Comparison of ENCODE assay signal across 8 cellular contexts in the genomic region with DNA sequence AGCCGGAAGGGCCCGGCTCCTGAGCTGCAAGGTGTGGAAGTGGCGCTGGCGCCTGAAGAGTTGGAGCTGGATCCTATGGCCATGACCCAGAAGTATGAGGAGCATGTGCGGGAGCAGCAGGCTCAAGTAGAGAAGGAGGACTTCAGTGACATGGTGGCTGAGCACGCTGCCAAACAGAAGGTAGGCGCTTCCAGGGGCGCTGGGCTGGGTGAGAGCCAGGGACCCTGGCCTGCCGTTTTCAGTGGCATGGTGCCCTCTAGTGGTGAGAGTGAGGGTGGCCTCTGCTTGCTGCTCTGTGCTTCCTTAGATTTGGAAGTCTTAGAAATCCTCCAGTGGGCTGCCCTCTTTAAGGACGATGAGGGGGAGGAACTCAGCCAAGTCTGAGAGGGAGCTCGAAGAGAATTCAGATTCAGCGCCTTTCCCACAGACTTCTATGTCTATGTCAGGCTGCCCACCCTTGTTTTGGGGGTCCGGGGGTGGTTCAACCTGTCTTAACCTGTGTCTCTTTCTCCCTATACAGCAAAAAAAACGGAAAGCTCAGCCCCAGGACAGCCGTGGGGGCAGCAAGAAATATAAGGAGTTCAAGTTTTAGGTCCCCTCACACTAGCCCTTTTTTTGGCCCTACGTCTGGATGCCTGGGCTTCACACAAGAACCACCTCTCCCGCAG. TPM values are rescaled to one million over a fixed set of nuclear protein-coding genes. Genes with fewer than 3 reads are reported as not detected.
DNase-seq lines count a peak whose midpoint lies in the region; ATAC-seq and TF ChIP-seq lines count a peak whose summit lies in the region.

No MANE protein-coding gene starts in this region.

- H3K4me2 ChIP-seq in PC-3 (ENCODE audit: low read length) = no peak overlapping the region

- H3K27ac Mint-ChIP-seq in activated T-cell treated with anti-CD3 and anti-CD28 coated beads, Interleukin-2, amount 50 U/mL, for 72 hours = peak overlapping the region; percentile 93
- H3K27ac Mint-ChIP-seq in natural killer cell treated with Interleukin-12 subunit alpha and Interleukin-12 subunit beta and Interleukin-15 and Interleukin-18, amount 100 ng/mL, for 72 hours = peak overlapping the region; percentile 92 to 94

- no peaks in the 10 kb centered on the region for H3K27me3 Mint-ChIP-seq in activated T-cell treated with anti-CD3 and anti-CD28 coated beads, Interleukin-2, amount 50 U/mL, for 72 hours (ENCODE audit: low read depth)
- H3K27me3 Mint-ChIP-seq in natural killer cell treated with Interleukin-12 subunit alpha and Interleukin-12 subunit beta and Interleukin-15 and Interleukin-18, amount 100 ng/mL, for 72 hours = no peaks in the 10 kb centered on the region

- peaks cover 0 to 3% of the 10 kb centered on the region in 2 donors for H3K9me3 Mint-ChIP-seq in activated T-cell treated with anti-CD3 and anti-CD28 coated beads, Interleukin-2, amount 50 U/mL, for 72 hours
- H3K9me3 Mint-ChIP-seq in natural killer cell treated with Interleukin-12 subunit alpha and Interleukin-12 subunit beta and Interleukin-15 and Interleukin-18, amount 100 ng/mL, for 72 hours = no peaks in the 10 kb centered on the region

- H3K4me3 ChIP-seq in PC-3 (ENCODE audit: low read length) (no peak overlapping the region), esophagus squamous epithelium (no peak overlapping the region), stomach (peak overlapping the region in 1 of 4 donors; percentile 96)

- H2AFZ ChIP-seq in PC-3 (ENCODE audit: low read length) = no peak overlapping the region

- H3K9me2 ChIP-seq in PC-3 (replicated peaks; ENCODE audit: low read length) = no peaks in the 10 kb centered on the region

- no peaks in the 10 kb centered on the region for H3K9me3 ChIP-seq in PC-3 (ENCODE audit: low read length)
- H3K9me3 ChIP-seq in esophagus squamous epithelium = no peaks in the 10 kb centered on the region
- H3K9me3 ChIP-seq in stomach = no peaks in the 10 kb centered on the region

- peak; percentile 80 for DNase-seq in CD1c-positive myeloid dendritic cell (ENCODE audit: extremely low spot score)
- DNase-seq in HPDE6-E6E7 (ENCODE audit: extremely low spot score) = peak; percentile 56
- DNase-seq in PC-3 = peak; percentile 80
- DNase-seq in activated T-cell treated with anti-CD3 and anti-CD28 coated beads, Interleukin-2, amount 50 U/mL, for 72 hours = peak; percentile 77 to 81
- DNase-seq in esophagus squamous epithelium (lab: John Stamatoyannopoulos, UW) = no peak
- no peak for DNase-seq in natural killer cell treated with Interleukin-12 subunit alpha and Interleukin-12 subunit beta and Interleukin-15 and Interleukin-18, amount 100 ng/mL, for 72 hours (ENCODE audit: low spot score)
- peak; percentile 73 for DNase-seq in stomach

- BruUV-seq in PC-3 (replicated peaks; lab: Mats Ljungman, UMichigan) = TSS peak; percentile 8

- peak overlapping the region; percentile 61 to 88 for H3K4me3 Mint-ChIP-seq in activated T-cell treated with anti-CD3 and anti-CD28 coated beads, Interleukin-2, amount 50 U/mL, for 72 hours
- peak overlapping the region; percentile 88 for H3K4me3 Mint-ChIP-seq in natural killer cell treated with Interleukin-12 subunit alpha and Interleukin-12 subunit beta and Interleukin-15 and Interleukin-18, amount 100 ng/mL, for 72 hours

- H3K79me2 ChIP-seq in PC-3 (ENCODE audit: low read length) = peaks cover 38% of the 10 kb centered on the region

- no peaks in the 10 kb centered on the region for H4K20me1 ChIP-seq in PC-3 (ENCODE audit: low read length)

- H3K36me3 Mint-ChIP-seq in activated T-cell treated with anti-CD3 and anti-CD28 coated beads, Interleukin-2, amount 50 U/mL, for 72 hours (ENCODE audit: insufficient read depth in 2 of 2) = peaks cover 15 to 48% of the 10 kb centered on the region in 2 donors
- peaks cover 36% of the 10 kb centered on the region for H3K36me3 Mint-ChIP-seq in natural killer cell treated with Interleukin-12 subunit alpha and Interleukin-12 subunit beta and Interleukin-15 and Interleukin-18, amount 100 ng/mL, for 72 hours

- peak; percentile 98 for TF ChIP-seq CTCF in PC-3 (conservative IDR thresholded peaks at IDR 0.05; ENCODE audit: low read depth, low read length)
- TF ChIP-seq CTCF in esophagus squamous epithelium (IDR thresholded peaks at IDR 0.05) = peak; percentile 78 to 93 (median 87)
- TF ChIP-seq CTCF in stomach (IDR thresholded peaks at IDR 0.05) = peak in 5 of 7 experiments; percentile 34 to 92 (median 85)

- H3K27me3 ChIP-seq in PC-3 (ENCODE audit: low read length) (no peaks in the 10 kb centered on the region), esophagus squamous epithelium (no peaks in the 10 kb centered on the region), stomach (no peaks in the 10 kb centered on the region)

- POLR2A ChIA-PET in PC-3 (lab: Charles Lee; ENCODE audit: unreplicated experiment) = no interaction called here

- peaks cover 11% of the 10 kb centered on the region for H3F3A ChIP-seq in PC-3 (ENCODE audit: low read length, unreplicated experiment)

- H3K27ac ChIP-seq in PC-3 (ENCODE audit: low read length) = no peak overlapping the region
- H3K27ac ChIP-seq in esophagus squamous epithelium = peak overlapping the region; percentile 91 to 97 (median 95)
- peak overlapping the region; percentile 32 to 99 (median 92) for H3K27ac ChIP-seq in stomach

- H3K9ac ChIP-seq in PC-3 (ENCODE audit: low read length) = no peak overlapping the region

- TF ChIP-seq POLR2A in esophagus squamous epithelium (IDR thresholded peaks at IDR 0.05) (no peak), stomach (IDR thresholded peaks at IDR 0.05) (no peak)

- ATAC-seq in PC-3 (peak; percentile 23), HG02642 (IDR thresholded peaks at IDR 0.05; ENCODE audit: poor library complexity, unreplicated experiment) (no peak)
- peak; percentile 33 to 38 for ATAC-seq in activated T-cell treated with anti-CD3 and anti-CD28 coated beads, Interleukin-2, amount 50 U/mL, for 72 hours (replicated peaks in 1 of 2)
- ATAC-seq in natural killer cell treated with Interleukin-12 subunit alpha and Interleukin-12 subunit beta and Interleukin-15 and Interleukin-18, amount 100 ng/mL, for 72 hours = no peak

- H3K4me1 Mint-ChIP-seq in activated T-cell treated with anti-CD3 and anti-CD28 coated beads, Interleukin-2, amount 50 U/mL, for 72 hours (ENCODE audit: low read depth) = peaks cover 67% of the 10 kb centered on the region
- H3K4me1 Mint-ChIP-seq in natural killer cell treated with Interleukin-12 subunit alpha and Interleukin-12 subunit beta and Interleukin-15 and Interleukin-18, amount 100 ng/mL, for 72 hours (ENCODE audit: low read depth in 2 of 2) = peaks cover 60% of the 10 kb centered on the region in 2 donors

- no peak for TF ChIP-seq EP300 in stomach (IDR thresholded peaks at IDR 0.05)

- peaks cover 56% of the 10 kb centered on the region for H3K36me3 ChIP-seq in PC-3 (ENCODE audit: low read depth, low read length)
- peaks cover 0 to 66% (median 16%) of the 10 kb centered on the region in 3 donors for H3K36me3 ChIP-seq in esophagus squamous epithelium
- peaks cover 47 to 58% (median 57%) of the 10 kb centered on the region in 4 donors for H3K36me3 ChIP-seq in stomach

- 50 to 53% methylated on average over 11 to 14 of the region's 17 CpGs for WGBS in esophagus squamous epithelium, 2 donors
- WGBS in stomach, 5 donors = 48 to 59% (median 54%) methylated on average over 16 to 17 of the region's 17 CpGs

- CTCF ChIA-PET in PC-3 (lab: Charles Lee) = interaction anchor here (0.6 to 0.9 kb wide), 6 partner anchors 9 to 120 kb away, joined by 3 to 12 read pairs (median 4); no protein-coding TSS in a partner anchor

- intact Hi-C loops in PC-3 (cut with micrococcal nuclease) (no loop called here), esophagus squamous epithelium (cut with DNase I) (no loop called here), stomach (cut with DNase I; ENCODE audit: low total_unique reads) (no loop called here)

- H3K4me1 ChIP-seq in PC-3 (ENCODE audit: insufficient read depth, low read length) (peaks cover 25% of the 10 kb centered on the region), esophagus squamous epithelium (peaks cover 23 to 51% (median 30%) of the 10 kb centered on the region in 3 donors), stomach (peaks cover 28 to 54% (median 53%) of the 10 kb centered on the region in 4 donors)

RNA-seq across cellular contexts. Expression of a gene that starts 1.8 kb away (rescaled TPM):
- total RNA-seq in PC-3 (2014; rRNA removed) (28.7 and 31.5 TPM in 2 replicates), esophagus squamous epithelium (10 to 100 TPM; 17.9 to 37.6 (median 25.4) TPM), stomach (100 to 1,000 TPM in 2 of 5 donors, 10 to 100 TPM in 3; 47.0 to 269 (median 57.4) TPM)
- total RNA-seq in activated T-cell treated with anti-CD3 and anti-CD28 coated beads, Interleukin-2, amount 50 U/mL, for 72 hours = 100 to 1,000 TPM; 104 to 114 TPM
- 10 to 100 TPM; 64.3 to 73.3 TPM for total RNA-seq in natural killer cell treated with Interleukin-12 subunit alpha and Interleukin-12 subunit beta and Interleukin-15 and Interleukin-18, amount 100 ng/mL, for 72 hours
- polyA plus RNA-seq in stomach = 10 to 100 TPM; 14.7 to 24.3 (median 18.2) TPM

RNA-seq across cellular contexts. Expression of a gene that starts 16.1 kb away (rescaled TPM):
- 241 and 318 TPM in 2 replicates for total RNA-seq in PC-3 (2014; rRNA removed)
- total RNA-seq in activated T-cell treated with anti-CD3 and anti-CD28 coated beads, Interleukin-2, amount 50 U/mL, for 72 hours = 100 to 1,000 TPM; 222 to 223 TPM
- 100 to 1,000 TPM in 1 of 4 donors, 10 to 100 TPM in 3; 87.8 to 112 (median 93.5) TPM for total RNA-seq in esophagus squamous epithelium
- total RNA-seq in natural killer cell treated with Interleukin-12 subunit alpha and Interleukin-12 subunit beta and Interleukin-15 and Interleukin-18, amount 100 ng/mL, for 72 hours = 100 to 1,000 TPM; 227 to 286 TPM
- total RNA-seq in stomach = 100 to 1,000 TPM in 4 of 5 donors, 10 to 100 TPM in 1; 52.7 to 366 (median 164) TPM
- polyA plus RNA-seq in stomach = 100 to 1,000 TPM in 1 of 3 donors, 10 to 100 TPM in 2; 71.4 to 110 (median 99.9) TPM

RNA-seq across cellular contexts. Expression of a gene that starts 19.3 kb away (rescaled TPM):
- total RNA-seq in PC-3 (2014; rRNA removed) (not detected in 2 replicates), esophagus squamous epithelium (not detected), stomach (not detected)
- total RNA-seq in activated T-cell treated with anti-CD3 and anti-CD28 coated beads, Interleukin-2, amount 50 U/mL, for 72 hours = under 1 TPM; 0.36 to 0.42 TPM
- not detected for total RNA-seq in natural killer cell treated with Interleukin-12 subunit alpha and Interleukin-12 subunit beta and Interleukin-15 and Interleukin-18, amount 100 ng/mL, for 72 hours
- not detected for polyA plus RNA-seq in stomach

RNA-seq across cellular contexts. Expression of a gene that starts 42.0 kb away (rescaled TPM):
- 0.17 and 1.1 TPM in 2 replicates for total RNA-seq in PC-3 (2014; rRNA removed)
- under 1 TPM in 1 of 2 donors, not detected in 1; 0.49 TPM for total RNA-seq in activated T-cell treated with anti-CD3 and anti-CD28 coated beads, Interleukin-2, amount 50 U/mL, for 72 hours
- total RNA-seq in esophagus squamous epithelium = not detected
- 1 to 10 TPM; 1.5 to 8.8 TPM for total RNA-seq in natural killer cell treated with Interleukin-12 subunit alpha and Interleukin-12 subunit beta and Interleukin-15 and Interleukin-18, amount 100 ng/mL, for 72 hours
- total RNA-seq in stomach = not detected
- polyA plus RNA-seq in stomach = 1 to 10 TPM in 1 of 3 donors, under 1 TPM in 2; 0.08 to 1.4 (median 0.68) TPM

RNA-seq across cellular contexts. Expression of a gene that starts 56.5 kb away (rescaled TPM):
- total RNA-seq in PC-3 (2014; rRNA removed) (74.5 and 84.2 TPM in 2 replicates), esophagus squamous epithelium (10 to 100 TPM; 14.6 to 58.5 (median 15.1) TPM), stomach (10 to 100 TPM in 1 of 5 donors, not detected in 4; 47.8 TPM)
- total RNA-seq in activated T-cell treated with anti-CD3 and anti-CD28 coated beads, Interleukin-2, amount 50 U/mL, for 72 hours = under 1 TPM; 0.34 to 0.79 TPM
- under 1 TPM in 1 of 2 donors, not detected in 1; 0.52 TPM for total RNA-seq in natural killer cell treated with Interleukin-12 subunit alpha and Interleukin-12 subunit beta and Interleukin-15 and Interleukin-18, amount 100 ng/mL, for 72 hours
- polyA plus RNA-seq in stomach = 1 to 10 TPM in 1 of 3 donors, under 1 TPM in 1, not detected in 1; 0.50 to 6.6 TPM

Comparison
In these comparisons a context has a peak if more than half of its experiments do, and no peak if none do; other contexts are left out.
1. DNase-seq: peak in CD1c-positive myeloid dendritic cell (single experiment), HPDE6-E6E7 (single experiment), PC-3 (single experiment), activated T-cell treated with anti-CD3 and anti-CD28 coated beads, Interleukin-2, amount 50 U/mL, for 72 hours (2 of 2) and stomach (single experiment); none in esophagus squamous epithelium (single experiment) and natural killer cell treated with Interleukin-12 subunit alpha and Interleukin-12 subunit beta and Interleukin-15 and Interleukin-18, amount 100 ng/mL, for 72 hours (single experiment).
2. ATAC-seq: peak in PC-3 (single experiment) and activated T-cell treated with anti-CD3 and anti-CD28 coated beads, Interleukin-2, amount 50 U/mL, for 72 hours (2 of 2); none in natural killer cell treated with Interleukin-12 subunit alpha and Interleukin-12 subunit beta and Interleukin-15 and Interleukin-18, amount 100 ng/mL, for 72 hours (0 of 2) and HG02642 (single experiment).
3. Peak in every context shown above with its lines, with median percentiles within 50 percentile points of each other: CTCF ChIP-seq.